Comparison of ENCODE assay signal across 8 cellular contexts in genomic region chr12:48004039-48004940, GRCh38. TPM values are rescaled to one million over a fixed set of nuclear protein-coding genes. Genes with fewer than 3 reads are reported as not detected.
A peak's percentile ranks its signal among the peaks of the same experiment; 100 is the strongest.
DNase-seq lines count a peak whose midpoint lies in the region; ATAC-seq and TF ChIP-seq lines count a peak whose summit lies in the region.

Gene COL2A1 (minus strand): TSS chr12:48004476. CDS start chr12:48004321, 155 bp downstream.

- H3K79me2 ChIP-seq in fibroblast of lung (ENCODE audit: control insufficient read depth, insufficient read depth, low read length) (no peaks in the 10 kb centered on the region), parathyroid adenoma (no peaks in the 10 kb centered on the region)

- H3K27ac ChIP-seq in WERI-Rb-1 (no peak within 1 kb of the TSS), fibroblast of lung (ENCODE audit: insufficient read depth, low read length) (no peak within 1 kb of the TSS), parathyroid adenoma (no peak within 1 kb of the TSS)

- H3K4me1 ChIP-seq in fibroblast of lung (ENCODE audit: control insufficient read depth, extremely low read depth, insufficient read depth, low read length) (peaks cover 6% of the 10 kb centered on the region), parathyroid adenoma (peaks cover 12% of the 10 kb centered on the region)

- H3K27me3 ChIP-seq in WERI-Rb-1 (ENCODE audit: insufficient read depth, low read depth, severe bottlenecking) (peaks cover 44% of the 10 kb centered on the region), fibroblast of lung (ENCODE audit: control insufficient read depth, insufficient read depth, low read length) (peaks cover 63% of the 10 kb centered on the region), parathyroid adenoma (ENCODE audit: control insufficient read depth, insufficient read depth, low read length) (peaks cover 13% of the 10 kb centered on the region)

- H3K9ac ChIP-seq in fibroblast of lung (ENCODE audit: insufficient read depth, low read length) (no peak within 1 kb of the TSS), parathyroid adenoma (no peak within 1 kb of the TSS)

- no peaks in the 10 kb centered on the region for H4K20me1 ChIP-seq in fibroblast of lung (ENCODE audit: control insufficient read depth, extremely low read depth, insufficient read depth, low read length)

- TF ChIP-seq CTCF in WERI-Rb-1 (IDR thresholded peaks at IDR 0.05; ENCODE audit: low read depth, low read length) = no peak
- no peak for TF ChIP-seq CTCF in fibroblast of lung (conservative IDR thresholded peaks at IDR 0.05 in 1 of 2, IDR thresholded peaks at IDR 0.05 in 1 of 2; ENCODE audit: low read depth in 1 of 2, low read length in 2 of 2)
- TF ChIP-seq CTCF in parathyroid adenoma (IDR thresholded peaks at IDR 0.05) = no peak

- H3K9me3 ChIP-seq in WERI-Rb-1 (ENCODE audit: severe bottlenecking) (no peaks in the 10 kb centered on the region), fibroblast of lung (ENCODE audit: control insufficient read depth, insufficient read depth, low read depth, low read length) (no peaks in the 10 kb centered on the region), parathyroid adenoma (ENCODE audit: control insufficient read depth, low read length) (no peaks in the 10 kb centered on the region)

- H3K4me2 ChIP-seq in fibroblast of lung (ENCODE audit: extremely low read depth, insufficient read depth, low read length) = peak within 1 kb of the TSS; percentile 51
- peak within 1 kb of the TSS; percentile 50 for H3K4me2 ChIP-seq in parathyroid adenoma (ENCODE audit: low read length)

- ATAC-seq in GM21786 (IDR thresholded peaks at IDR 0.05; ENCODE audit: unreplicated experiment) = no peak

- H2AFZ ChIP-seq in fibroblast of lung (ENCODE audit: low read length) (no peak within 1 kb of the TSS), parathyroid adenoma (peak within 1 kb of the TSS; percentile 63)

- DNase-seq in activated CD4-positive, alpha-beta T cell treated with anti-CD3 and anti-CD28 coated beads for 48 hours = peak; percentile 47
- DNase-seq in activated CD4-positive, alpha-beta T cell treated with anti-CD3 and anti-CD28 coated beads for 1 hour = no peak
- DNase-seq in WERI-Rb-1 (no peak), fibroblast of lung (ENCODE audit: low read depth in 2 of 2) (peak in 1 of 2 donors; percentile 15), putamen (ENCODE audit: low spot score) (no peak), OCI-M2 (lab: John Stamatoyannopoulos, UW; ENCODE audit: unreplicated experiment) (no peak)

- H3K4me3 ChIP-seq in WERI-Rb-1 (ENCODE audit: low read depth, low read length) = peak within 1 kb of the TSS; percentile 52
- H3K4me3 ChIP-seq in fibroblast of lung (replicated peaks in 1 of 4; ENCODE audit: control extremely low read depth in 1 of 4, insufficient read depth in 1 of 4, low read depth in 3 of 4, low read length in 4 of 4) = peak within 1 kb of the TSS in 1 of 4 experiments; percentile 17
- H3K4me3 ChIP-seq in parathyroid adenoma (ENCODE audit: low read depth, low read length) = no peak within 1 kb of the TSS

- H3K36me3 ChIP-seq in WERI-Rb-1 (no peaks in the 10 kb centered on the region), fibroblast of lung (ENCODE audit: control insufficient read depth, insufficient read depth, low read length) (no peaks in the 10 kb centered on the region), parathyroid adenoma (ENCODE audit: control insufficient read depth, insufficient read depth, low read length) (no peaks in the 10 kb centered on the region)

RNA-seq across cellular contexts. Expression of gene COL2A1, which starts in this region (rescaled TPM):
- total RNA-seq in fibroblast of lung = not detected in 2 replicates
- polyA plus RNA-seq in fibroblast of lung = not detected in 2 replicates
- not detected in 2 replicates for polyA plus RNA-seq in fibroblast of lung (2012)
- polyA minus RNA-seq in fibroblast of lung (ENCODE audit: low replicate concordance) = not detected in 2 replicates
